Comparison of ENCODE assay signal across 13 cellular contexts in genomic region chr2:28626891-28627421, GRCh38.
DNase-seq lines count a peak whose midpoint lies in the region; ATAC-seq and TF ChIP-seq lines count a peak whose summit lies in the region.
"Had no signal": no experiment of that assay in that cellular context is flagged by ENCODE, and none has a peak within 500 bp of the region (broad histone marks: within the 10 kb centered on the region; RNA-seq: fewer than 3 reads in every experiment).

No MANE protein-coding gene starts in this region.

- H3K36me3 ChIP-seq in liver (ENCODE audit: control insufficient read depth in 4 of 4, insufficient read depth in 3 of 4, low read depth in 1 of 4, low read length in 3 of 4) (no peaks in the 10 kb centered on the region), right lobe of liver (no peaks in the 10 kb centered on the region), esophagus muscularis mucosa (no peaks in the 10 kb centered on the region), vagina (no peaks in the 10 kb centered on the region)
- no peaks in the 10 kb centered on the region for H3K36me3 ChIP-seq in naive thymus-derived CD4-positive, alpha-beta T cell (ENCODE audit: control insufficient read depth in 2 of 3, insufficient read depth in 3 of 3, low read length in 3 of 3)

- CTCF ChIA-PET in naive thymus-derived CD4-positive, alpha-beta T cell (lab: Charles Lee): no interaction called here

- H3K9me3 Mint-ChIP-seq in naive thymus-derived CD4-positive, alpha-beta T cell: peaks cover 0 to 6% (median 0%) of the 10 kb centered on the region in 11 donors

- no peak for TF ChIP-seq CTCF in liver (IDR thresholded peaks at IDR 0.05; ENCODE audit: low read depth, low read length, missing input control)
- TF ChIP-seq CTCF in right lobe of liver (IDR thresholded peaks at IDR 0.05): no peak
- TF ChIP-seq CTCF in esophagus muscularis mucosa (IDR thresholded peaks at IDR 0.05): no peak
- no peak for TF ChIP-seq CTCF in vagina (IDR thresholded peaks at IDR 0.05)

- H3K27me3 ChIP-seq in liver (ENCODE audit: control insufficient read depth in 4 of 4, insufficient read depth in 4 of 4, low read length in 3 of 4) (no peaks in the 10 kb centered on the region), right lobe of liver (no peaks in the 10 kb centered on the region), esophagus muscularis mucosa (no peaks in the 10 kb centered on the region), vagina (no peaks in the 10 kb centered on the region)
- H3K27me3 ChIP-seq in naive thymus-derived CD4-positive, alpha-beta T cell (ENCODE audit: control insufficient read depth in 2 of 2, insufficient read depth in 2 of 2, low read length in 2 of 2): no peaks in the 10 kb centered on the region

- H3K9me3 ChIP-seq in liver (ENCODE audit: control insufficient read depth in 4 of 4, low read length in 3 of 4) (no peaks in the 10 kb centered on the region), right lobe of liver (no peaks in the 10 kb centered on the region), esophagus muscularis mucosa (no peaks in the 10 kb centered on the region), vagina (no peaks in the 10 kb centered on the region)
- no peaks in the 10 kb centered on the region for H3K9me3 ChIP-seq in naive thymus-derived CD4-positive, alpha-beta T cell (ENCODE audit: control insufficient read depth in 2 of 3, low read length in 3 of 3)

- H3K4me1 Mint-ChIP-seq in naive thymus-derived CD4-positive, alpha-beta T cell: peaks cover 0 to 58% (median 35%) of the 10 kb centered on the region in 7 donors

- ATAC-seq in right lobe of liver (no peak), GM21515 (IDR thresholded peaks at IDR 0.05; ENCODE audit: unreplicated experiment) (no peak)
- no peak for ATAC-seq in naive thymus-derived CD4-positive, alpha-beta T cell
- ATAC-seq: GM12878 had no signal

- peaks cover 0 to 6% (median 0%) of the 10 kb centered on the region in 5 donors for H3K36me3 Mint-ChIP-seq in naive thymus-derived CD4-positive, alpha-beta T cell

- H3K27ac ChIP-seq in liver (ENCODE audit: low read depth in 1 of 2, low read length in 2 of 2) (peak overlapping the region in 1 of 2 donors; percentile 53), right lobe of liver (peak overlapping the region in 1 of 3 donors; percentile 56), esophagus muscularis mucosa (replicated peaks in 1 of 4) (peak overlapping the region; percentile 92 to 98 (median 96)), vagina (peak overlapping the region; percentile 87)
- H3K27ac ChIP-seq in naive thymus-derived CD4-positive, alpha-beta T cell (ENCODE audit: low read depth, low read length): no peak overlapping the region
- H3K27ac ChIP-seq: C4-2B had no signal

- WGBS in liver: 87% methylated on average over 7 of the region's 7 CpGs
- WGBS in right lobe of liver (ENCODE audit: insufficient coverage, low coverage, low lambda C conversion rate, missing lambda C conversion rate): 72% methylated on average over 3 of the region's 7 CpGs
- WGBS in esophagus muscularis mucosa: 34% methylated on average over 3 of the region's 7 CpGs

- TF ChIP-seq EP300 in esophagus muscularis mucosa (IDR thresholded peaks at IDR 0.05): peak; percentile 98

- peak in 1 of 2 donors; percentile 20 for TF ChIP-seq RAD21 in liver (IDR thresholded peaks at IDR 0.05)

- POLR2A ChIA-PET in naive thymus-derived CD4-positive, alpha-beta T cell (lab: Charles Lee): no interaction called here

- H3K4me3 Mint-ChIP-seq in naive thymus-derived CD4-positive, alpha-beta T cell: peak overlapping the region in 3 of 10 donors; percentile 12 to 20 (median 16)

- no peak for DNase-seq in right lobe of liver
- peak; percentile 95 for DNase-seq in esophagus muscularis mucosa (ENCODE audit: extremely low spot score)
- no peak for DNase-seq in naive thymus-derived CD4-positive, alpha-beta T cell
- no peak for DNase-seq in vagina (ENCODE audit: extremely low spot score in 2 of 2)
- no peak for DNase-seq in EL
- no peak for DNase-seq in HK-2 (ENCODE audit: unreplicated experiment)
- DNase-seq: kidney glomerular epithelial cell; NCI-H1092 treated with DMSO at 0.1 percent for 48 hours; stimulated activated CD4-positive, alpha-beta T cell treated with anti-CD3 and anti-CD28 coated beads, Interleukin-4, amount 100 ng/mL, for 4 hours had no signal

- H3K4me1 ChIP-seq in liver (ENCODE audit: control insufficient read depth in 4 of 4, insufficient read depth in 4 of 4, low read length in 3 of 4) (peaks cover 12 to 40% (median 26%) of the 10 kb centered on the region in 4 donors), right lobe of liver (peaks cover 0 to 29% (median 12%) of the 10 kb centered on the region in 4 donors), esophagus muscularis mucosa (peaks cover 61 to 98% (median 94%) of the 10 kb centered on the region in 4 donors), vagina (peaks cover 54% of the 10 kb centered on the region)
- H3K4me1 ChIP-seq in naive thymus-derived CD4-positive, alpha-beta T cell (ENCODE audit: control insufficient read depth in 2 of 2, insufficient read depth in 2 of 2, low read length in 2 of 2): peaks cover 23 to 42% of the 10 kb centered on the region in 2 donors

- H3K27me3 Mint-ChIP-seq in naive thymus-derived CD4-positive, alpha-beta T cell: no peaks in the 10 kb centered on the region

- intact Hi-C loops in right lobe of liver (cut with DNase I) (no loop called here), esophagus muscularis mucosa (cut with DNase I) (no loop called here), vagina (cut with DNase I) (loop anchor here (10.0 kb wide), 1 partner anchor 128 kb away; the partner anchor contains the start of gene PPP1CB)
- intact Hi-C loops in naive thymus-derived CD4-positive, alpha-beta T cell (cut with micrococcal nuclease): loop anchor here in 1 of 2 donors (10.0 kb wide), 2 partner anchors 232 to 1518 kb away; partner anchors contain the start of genes FOSL2 and YPEL5

- TF ChIP-seq POLR2A in right lobe of liver (IDR thresholded peaks at IDR 0.05): no peak
- TF ChIP-seq POLR2A in esophagus muscularis mucosa (IDR thresholded peaks at IDR 0.05; ENCODE audit: low read depth): no peak
- TF ChIP-seq POLR2A in vagina (IDR thresholded peaks at IDR 0.05): no peak

- no peak overlapping the region for H3K9ac ChIP-seq in liver (ENCODE audit: low read depth in 1 of 2, low read length in 2 of 2)

- peak overlapping the region in 7 of 9 donors; percentile 2 to 74 (median 65) for H3K27ac Mint-ChIP-seq in naive thymus-derived CD4-positive, alpha-beta T cell

- H3K4me3 ChIP-seq in liver (ENCODE audit: low read depth in 1 of 3, low read length in 3 of 3) (no peak overlapping the region), right lobe of liver (no peak overlapping the region), esophagus muscularis mucosa (peak overlapping the region in 1 of 4 donors; percentile 9), vagina (no peak overlapping the region)
- H3K4me3 ChIP-seq in naive thymus-derived CD4-positive, alpha-beta T cell (ENCODE audit: low read length): no peak overlapping the region
- H3K4me3 ChIP-seq: GM12878 had no signal

TF ChIP-seq in liver, 16 proteins besides CTCF, POLR2A, EP300 and RAD21 (continues in another document):
- TF ChIP-seq HNF4A (conservative IDR thresholded peaks at IDR 0.05) (no peak), NR2F2 (IDR thresholded peaks at IDR 0.05) (peak; percentile 71), SP1 (IDR thresholded peaks at IDR 0.05) (peak; percentile 77), JUND (IDR thresholded peaks at IDR 0.05) (no peak), FOXA2 (IDR thresholded peaks at IDR 0.05) (no peak), TAF1 (conservative IDR thresholded peaks at IDR 0.05) (no peak), RXRA (IDR thresholded peaks at IDR 0.05) (no peak), YY1 (IDR thresholded peaks at IDR 0.05) (no peak), FOXA1 (IDR thresholded peaks at IDR 0.05) (no peak), ATF3 (IDR thresholded peaks at IDR 0.05) (no peak), ZBTB33 (IDR thresholded peaks at IDR 0.05) (no peak), HNF4G (IDR thresholded peaks at IDR 0.05) (no peak), GABPA (IDR thresholded peaks at IDR 0.05 in 1 of 2, conservative IDR thresholded peaks at IDR 0.05 in 1 of 2) (no peak)
